Comparison of ENCODE assay signal across 14 cellular contexts in genomic region chr10:4062072-4062471, GRCh38.
DNase-seq lines count a peak whose midpoint lies in the region; ATAC-seq and TF ChIP-seq lines count a peak whose summit lies in the region.
"Had no signal": no experiment of that assay in that cellular context is flagged by ENCODE, and none has a peak within 500 bp of the region (broad histone marks: within the 10 kb centered on the region; RNA-seq: fewer than 3 reads in every experiment).

No MANE protein-coding gene starts in this region.

- no peak for TF ChIP-seq EP300 in sigmoid colon (IDR thresholded peaks at IDR 0.05)

- H3K27me3 ChIP-seq in left ventricle myocardium inferior (ENCODE audit: low read depth), result no peaks in the 10 kb centered on the region
- H3K27me3 ChIP-seq in esophagus squamous epithelium, result no peaks in the 10 kb centered on the region
- H3K27me3 ChIP-seq in sigmoid colon, result no peaks in the 10 kb centered on the region
- H3K27me3 ChIP-seq in neural progenitor cell, result no peaks in the 10 kb centered on the region
- H3K27me3 ChIP-seq: MG63 had no signal

- intact Hi-C loops in left ventricle myocardium inferior (cut with micrococcal nuclease) (no loop called here), Right ventricle myocardium inferior (cut with DNase I) (no loop called here), esophagus squamous epithelium (cut with DNase I) (no loop called here), sigmoid colon (cut with DNase I) (loop anchor here (5.0 to 10.0 kb wide), 3 partner anchors 433 to 600 kb away; no protein-coding TSS in a partner anchor)

- no peaks in the 10 kb centered on the region for H3K4me1 Mint-ChIP-seq in neural progenitor cell

- H2AFZ ChIP-seq in neural progenitor cell (replicated peaks), result no peak overlapping the region

- ATAC-seq in Right ventricle myocardium inferior, result no peak
- ATAC-seq in HG02840 (IDR thresholded peaks at IDR 0.05; ENCODE audit: low FRiP score, unreplicated experiment), result no peak
- ATAC-seq in HG03280 (IDR thresholded peaks at IDR 0.05; ENCODE audit: unreplicated experiment), result no peak
- ATAC-seq in GM18907 (IDR thresholded peaks at IDR 0.05; ENCODE audit: unreplicated experiment), result no peak
- ATAC-seq: activated T-cell treated with anti-CD3 and anti-CD28 coated beads, Interleukin-2, amount 50 U/mL, for 4 hours had no signal

- DNase-seq in left ventricle myocardium inferior (no peak), Right ventricle myocardium inferior (ENCODE audit: missing footprints) (no peak), esophagus squamous epithelium (lab: John Stamatoyannopoulos, UW) (no peak), sigmoid colon (no peak), neural progenitor cell (ENCODE audit: low spot score) (no peak)
- DNase-seq: activated CD4-positive, alpha-beta T cell treated with anti-CD3 and anti-CD28 coated beads, Interleukin-2, amount 50 U/mL, for 48 hours; activated T-cell treated with anti-CD3 and anti-CD28 coated beads, Interleukin-2, amount 50 U/mL, for 4 hours; H7; kidney glomerular epithelial cell; MG63; NCI-H187 treated with DMSO at 0.1 percent for 48 hours had no signal

- H3K36me3 ChIP-seq in left ventricle myocardium inferior, result no peaks in the 10 kb centered on the region
- H3K36me3 ChIP-seq in esophagus squamous epithelium, result no peaks in the 10 kb centered on the region
- H3K36me3 ChIP-seq in sigmoid colon, result no peaks in the 10 kb centered on the region
- H3K36me3 ChIP-seq in neural progenitor cell, result no peaks in the 10 kb centered on the region
- H3K36me3 ChIP-seq: MG63 had no signal

- no peaks in the 10 kb centered on the region for H3K79me2 ChIP-seq in neural progenitor cell (ENCODE audit: low read depth)

- no peaks in the 10 kb centered on the region for H3K27me3 Mint-ChIP-seq in neural progenitor cell (ENCODE audit: insufficient read depth, low read depth)

- no peak overlapping the region for H3K27ac Mint-ChIP-seq in neural progenitor cell

- H4K20me1 ChIP-seq in neural progenitor cell (ENCODE audit: low read depth), result no peaks in the 10 kb centered on the region

- H3K27ac ChIP-seq in left ventricle myocardium inferior (replicated peaks), result peak overlapping the region; percentile 52
- peak overlapping the region; percentile 13 to 79 (median 70) for H3K27ac ChIP-seq in esophagus squamous epithelium
- H3K27ac ChIP-seq in sigmoid colon, result peak overlapping the region; percentile 65 to 83 (median 74)
- no peak overlapping the region for H3K27ac ChIP-seq in neural progenitor cell

- no peaks in the 10 kb centered on the region for H3K36me3 Mint-ChIP-seq in neural progenitor cell

- H3K9ac ChIP-seq in neural progenitor cell, result no peak overlapping the region

- no peaks in the 10 kb centered on the region for H3F3A ChIP-seq in neural progenitor cell (ENCODE audit: low read depth)

- 48 to 55% methylated on average over 2 of the region's 2 CpGs for WGBS in esophagus squamous epithelium, 2 donors
- 41 to 62% methylated on average over 2 of the region's 2 CpGs for WGBS in sigmoid colon, 2 donors

- H3K4me3 Mint-ChIP-seq in neural progenitor cell, result no peak overlapping the region
- H3K4me3 Mint-ChIP-seq: activated T-cell treated with anti-CD3 and anti-CD28 coated beads, Interleukin-2, amount 50 U/mL, for 4 hours had no signal

- H3K4me1 ChIP-seq in left ventricle myocardium inferior, result peaks cover 20% of the 10 kb centered on the region
- H3K4me1 ChIP-seq in esophagus squamous epithelium, result peaks cover 5 to 30% (median 12%) of the 10 kb centered on the region in 3 donors
- H3K4me1 ChIP-seq in sigmoid colon, result peaks cover 0 to 47% (median 44%) of the 10 kb centered on the region in 4 donors
- no peaks in the 10 kb centered on the region for H3K4me1 ChIP-seq in neural progenitor cell

- TF ChIP-seq POLR2A in esophagus squamous epithelium (IDR thresholded peaks at IDR 0.05), result no peak
- TF ChIP-seq POLR2A in sigmoid colon (IDR thresholded peaks at IDR 0.05), result no peak

- H3K4me2 ChIP-seq in neural progenitor cell, result no peak overlapping the region

- TF ChIP-seq CTCF in left ventricle myocardium inferior (IDR thresholded peaks at IDR 0.05; ENCODE audit: borderline replicate concordance) (no peak), esophagus squamous epithelium (IDR thresholded peaks at IDR 0.05) (no peak), sigmoid colon (IDR thresholded peaks at IDR 0.05) (no peak), neural progenitor cell (IDR thresholded peaks at IDR 0.05) (no peak)

- H3K9me3 ChIP-seq in left ventricle myocardium inferior (replicated peaks), result no peaks in the 10 kb centered on the region
- no peaks in the 10 kb centered on the region for H3K9me3 ChIP-seq in esophagus squamous epithelium
- no peaks in the 10 kb centered on the region for H3K9me3 ChIP-seq in sigmoid colon
- no peaks in the 10 kb centered on the region for H3K9me3 ChIP-seq in neural progenitor cell (ENCODE audit: low read depth)
- H3K9me3 ChIP-seq: MG63 had no signal

- H3K4me3 ChIP-seq in left ventricle myocardium inferior, result no peak overlapping the region
- H3K4me3 ChIP-seq in esophagus squamous epithelium, result no peak overlapping the region
- no peak overlapping the region for H3K4me3 ChIP-seq in sigmoid colon
- no peak overlapping the region for H3K4me3 ChIP-seq in neural progenitor cell
- H3K4me3 ChIP-seq: MG63 had no signal

- H3K9me3 Mint-ChIP-seq in neural progenitor cell, result peaks cover 4% of the 10 kb centered on the region
- H3K9me3 Mint-ChIP-seq: activated T-cell treated with anti-CD3 and anti-CD28 coated beads, Interleukin-2, amount 50 U/mL, for 4 hours had no signal
